In genomic region chr20:59349277-59349676, GRCh38 we compare ENCODE assay signal across 40 cellular contexts. TPM values are rescaled to one million over a fixed set of nuclear protein-coding genes. Genes with fewer than 3 reads are reported as not detected.
"Had no signal": no experiment of that assay in that cellular context is flagged by ENCODE, and none has a peak within 500 bp of the region (broad histone marks: within the 10 kb centered on the region; RNA-seq: fewer than 3 reads in every experiment).

No MANE protein-coding gene starts in this region.

- H3K4me3 Mint-ChIP-seq: activated CD4-positive, alpha-beta memory T cell treated with anti-CD3 and anti-CD28 coated beads, Interleukin-2, amount 10 ng/mL, durations not matched to agents 7 days and 5 days; activated CD4-positive, alpha-beta T cell treated with anti-CD3 and anti-CD28 coated beads for 36 hours; activated CD4-positive, alpha-beta T cell treated with anti-CD3 and anti-CD28 coated beads, Interleukin-2, amount 10 ng/mL, durations not matched to agents 7 days and 5 days; activated CD8-positive, alpha-beta memory T cell treated with anti-CD3 and anti-CD28 coated beads, Interleukin-2, amount 10 ng/mL, durations not matched to agents 7 days and 5 days; activated CD8-positive, alpha-beta T cell treated with anti-CD3 and anti-CD28 coated beads, Interleukin-2, amount 10 ng/mL, durations not matched to agents 7 days and 5 days; activated naive CD4-positive, alpha-beta T cell treated with anti-CD3 and anti-CD28 coated beads for 36 hours; activated naive CD8-positive, alpha-beta T cell treated with anti-CD3 and anti-CD28 coated beads for 36 hours; activated T-cell treated with anti-CD3 and anti-CD28 coated beads, Interleukin-2, amount 50 U/mL, for 4 hours; activated T-cell treated with anti-CD3 and anti-CD28 coated beads, Interleukin-2, amount 50 U/mL, for 72 hours; activated T-helper 1 cell treated with anti-CD3 and anti-CD28 coated beads, Interleukin-12 subunit alpha, Interleukin-12 subunit beta, Interleukin-2, Interleukin-4 antibody, amounts not matched to agents 30 ng/mL and 10 ng/mL and 1 ng/mL, durations not matched to agents 14 hours and 24 hours and 36 hours; activated T-helper 17 cell treated with anti-CD3 and anti-CD28 coated beads, Interleukin-2, amount 50 U/mL, for 72 hours; T-helper 1 cell treated with Interleukin-12 subunit alpha and Interleukin-12 subunit beta and Interleukin-4 antibody, amounts not matched to agents 30 μg/mL and 1 μg/mL, for 36 hours; T-helper 2 cell treated with Interferon-gamma antibody and Interleukin-4, amounts not matched to agents 5 μg/mL and 100 μg/mL, for 36 hours; WTC11 had no signal

- H3K36me3 Mint-ChIP-seq: activated CD8-positive, alpha-beta memory T cell treated with anti-CD3 and anti-CD28 coated beads, Interleukin-2, amount 10 ng/mL, durations not matched to agents 7 days and 5 days; activated naive CD4-positive, alpha-beta T cell treated with anti-CD3 and anti-CD28 coated beads, Interleukin-2, amount 50 U/mL, for 72 hours; activated naive CD8-positive, alpha-beta T cell treated with anti-CD3 and anti-CD28 coated beads for 36 hours; WTC11 had no signal

- H3K4me1 Mint-ChIP-seq: activated naive CD8-positive, alpha-beta T cell treated with anti-CD3 and anti-CD28 coated beads for 36 hours; activated T-helper 17 cell treated with anti-CD3 and anti-CD28 coated beads, Interleukin-2, amount 50 U/mL, for 72 hours; WTC11 had no signal

- H3K27ac ChIP-seq: adrenal gland, body of pancreas, brain microvascular endothelial cell, breast epithelium, WERI-Rb-1 had no signal

- ATAC-seq: activated CD4-positive, alpha-beta T cell treated with anti-CD3 and anti-CD28 coated beads for 36 hours; activated CD4-positive, CD25-positive, alpha-beta regulatory T cell treated with anti-CD3 and anti-CD28 coated beads, Interleukin-2, amount 50 U/mL, for 24 hours; activated CD8-positive, alpha-beta memory T cell treated with anti-CD3 and anti-CD28 coated beads, Interleukin-2, amount 10 ng/mL, durations not matched to agents 7 days and 5 days; activated CD8-positive, alpha-beta T cell treated with anti-CD3 and anti-CD28 coated beads, Interleukin-2, amount 10 ng/mL, durations not matched to agents 7 days and 5 days; activated naive CD4-positive, alpha-beta T cell treated with anti-CD3 and anti-CD28 coated beads, Interleukin-2, amount 50 U/mL, for 72 hours; activated T-cell treated with anti-CD3 and anti-CD28 coated beads, Interleukin-2, amount 50 U/mL, for 4 hours; activated T-cell treated with anti-CD3 and anti-CD28 coated beads, Interleukin-2, amount 50 U/mL, for 72 hours; activated T-helper 17 cell treated with anti-CD3 and anti-CD28 coated beads, Interleukin-2, amount 50 U/mL, for 72 hours; body of pancreas; WTC11 had no signal

- H3K9me3 Mint-ChIP-seq: activated CD4-positive, alpha-beta memory T cell treated with anti-CD3 and anti-CD28 coated beads, Interleukin-2, amount 10 ng/mL, durations not matched to agents 7 days and 5 days; activated CD4-positive, alpha-beta T cell treated with anti-CD3 and anti-CD28 coated beads, Interleukin-2, amount 10 ng/mL, durations not matched to agents 7 days and 5 days; activated naive CD4-positive, alpha-beta T cell treated with anti-CD3 and anti-CD28 coated beads for 36 hours; activated naive CD4-positive, alpha-beta T cell treated with anti-CD3 and anti-CD28 coated beads, Interleukin-2, amount 50 U/mL, for 72 hours; activated naive CD8-positive, alpha-beta T cell treated with anti-CD3 and anti-CD28 coated beads for 36 hours; activated T-cell treated with anti-CD3 and anti-CD28 coated beads, Interleukin-2, amount 50 U/mL, for 4 hours; activated T-helper 1 cell treated with anti-CD3 and anti-CD28 coated beads, Interleukin-12 subunit alpha, Interleukin-12 subunit beta, Interleukin-2, Interleukin-4 antibody, amounts not matched to agents 30 ng/mL and 10 ng/mL and 1 ng/mL, durations not matched to agents 14 hours and 24 hours and 36 hours; activated T-helper 17 cell treated with anti-CD3 and anti-CD28 coated beads, Interleukin-2, amount 50 U/mL, for 72 hours; T-helper 1 cell treated with Interleukin-12 subunit alpha and Interleukin-12 subunit beta and Interleukin-4 antibody, amounts not matched to agents 30 μg/mL and 1 μg/mL, for 36 hours; T-helper 2 cell treated with Interferon-gamma antibody and Interleukin-4, amounts not matched to agents 5 μg/mL and 100 μg/mL, for 36 hours; WTC11 had no signal

- H3K9me3 ChIP-seq: adrenal gland, body of pancreas, breast epithelium had no signal

- H3K4me1 ChIP-seq: adrenal gland, breast epithelium had no signal

- H3K27ac Mint-ChIP-seq: activated CD4-positive, alpha-beta memory T cell treated with anti-CD3 and anti-CD28 coated beads, Interleukin-2, amount 10 ng/mL, durations not matched to agents 7 days and 5 days; activated CD4-positive, alpha-beta T cell treated with anti-CD3 and anti-CD28 coated beads for 36 hours; activated CD4-positive, alpha-beta T cell treated with anti-CD3 and anti-CD28 coated beads, Interleukin-2, amount 10 ng/mL, durations not matched to agents 7 days and 5 days; activated CD8-positive, alpha-beta memory T cell treated with anti-CD3 and anti-CD28 coated beads, Interleukin-2, amount 10 ng/mL, durations not matched to agents 7 days and 5 days; activated CD8-positive, alpha-beta T cell treated with anti-CD3 and anti-CD28 coated beads, Interleukin-2, amount 10 ng/mL, durations not matched to agents 7 days and 5 days; activated naive CD4-positive, alpha-beta T cell treated with anti-CD3 and anti-CD28 coated beads for 36 hours; activated naive CD4-positive, alpha-beta T cell treated with anti-CD3 and anti-CD28 coated beads, Interleukin-2, amount 50 U/mL, for 72 hours; activated naive CD8-positive, alpha-beta T cell treated with anti-CD3 and anti-CD28 coated beads for 36 hours; activated T-cell treated with anti-CD3 and anti-CD28 coated beads, Interleukin-2, amount 50 U/mL, for 72 hours; activated T-helper 1 cell treated with anti-CD3 and anti-CD28 coated beads, Interleukin-12 subunit alpha, Interleukin-12 subunit beta, Interleukin-2, Interleukin-4 antibody, amounts not matched to agents 30 ng/mL and 10 ng/mL and 1 ng/mL, durations not matched to agents 14 hours and 24 hours and 36 hours; activated T-helper 17 cell treated with anti-CD3 and anti-CD28 coated beads, Interleukin-2, amount 50 U/mL, for 72 hours; T-helper 1 cell treated with Interleukin-12 subunit alpha and Interleukin-12 subunit beta and Interleukin-4 antibody, amounts not matched to agents 30 μg/mL and 1 μg/mL, for 36 hours; T-helper 2 cell treated with Interferon-gamma antibody and Interleukin-4, amounts not matched to agents 5 μg/mL and 100 μg/mL, for 36 hours; WTC11 had no signal

- FAIRE-seq: astrocyte had no signal

- H3K4me3 ChIP-seq: adrenal gland, body of pancreas, breast epithelium had no signal

- H3K27me3 ChIP-seq: adrenal gland, body of pancreas, brain microvascular endothelial cell, breast epithelium had no signal

- DNase-seq: activated CD4-positive, alpha-beta memory T cell treated with anti-CD3 and anti-CD28 coated beads, Interleukin-2, amount 10 ng/mL, durations not matched to agents 7 days and 5 days; activated CD4-positive, alpha-beta T cell treated with anti-CD3 and anti-CD28 coated beads for 1 hour; activated CD4-positive, alpha-beta T cell treated with anti-CD3 and anti-CD28 coated beads for 36 hours; activated CD4-positive, alpha-beta T cell treated with anti-CD3 and anti-CD28 coated beads for 48 hours; activated CD4-positive, alpha-beta T cell treated with anti-CD3 and anti-CD28 coated beads, Interleukin-2, amount 10 ng/mL, durations not matched to agents 7 days and 5 days; activated CD4-positive, alpha-beta T cell treated with anti-CD3 and anti-CD28 coated beads, Interleukin-2, amount 50 U/mL, for 48 hours; activated CD4-positive, CD25-positive, alpha-beta regulatory T cell; activated CD8-positive, alpha-beta memory T cell treated with anti-CD3 and anti-CD28 coated beads for 24 hours; activated CD8-positive, alpha-beta memory T cell treated with anti-CD3 and anti-CD28 coated beads, Interleukin-2, amount 10 ng/mL, durations not matched to agents 7 days and 5 days; activated CD8-positive, alpha-beta T cell treated with anti-CD3 and anti-CD28 coated beads, Interleukin-2, amount 10 ng/mL, durations not matched to agents 7 days and 5 days; activated effector memory CD4-positive, alpha-beta T cell treated with anti-CD3 and anti-CD28 coated beads, Interleukin-2, amount 50 U/mL, for 16 hours; activated gamma-delta T cell treated with Interleukin-2 at 50 U/mL for 16 hours; activated naive CD4-positive, alpha-beta T cell; activated naive CD4-positive, alpha-beta T cell treated with anti-CD3 and anti-CD28 coated beads for 36 hours; activated naive CD4-positive, alpha-beta T cell treated with anti-CD3 and anti-CD28 coated beads, Interleukin-2, amount 50 U/mL, for 16 hours; activated naive CD8-positive, alpha-beta T cell treated with anti-CD3 and anti-CD28 coated beads for 36 hours; activated T-cell treated with anti-CD3 and anti-CD28 coated beads for 4 hours; activated T-cell treated with anti-CD3 and anti-CD28 coated beads, Interleukin-2, amount 50 U/mL, for 1 hour; activated T-cell treated with anti-CD3 and anti-CD28 coated beads, Interleukin-2, amount 50 U/mL, for 4 hours; activated T-cell treated with anti-CD3 and anti-CD28 coated beads, Interleukin-2, amount 50 U/mL, for 72 hours; adrenal gland; amniotic stem cell; aorta; body of pancreas; brain microvascular endothelial cell; central memory CD4-positive, alpha-beta T cell; T-helper 1 cell; T-helper 2 cell; T-helper 9 cell; WERI-Rb-1 had no signal

- H3K36me3 ChIP-seq: adrenal gland, brain microvascular endothelial cell, breast epithelium, WERI-Rb-1 had no signal

RNA-seq across cellular contexts. Expression of gene EDN3, which starts 48.9 kb away (rescaled TPM):
- total RNA-seq: activated CD8-positive, alpha-beta memory T cell treated with anti-CD3 and anti-CD28 coated beads, Interleukin-2, amount 10 ng/mL, durations not matched to agents 7 days and 5 days; activated CD8-positive, alpha-beta T cell treated with anti-CD3 and anti-CD28 coated beads, Interleukin-2, amount 10 ng/mL, durations not matched to agents 7 days and 5 days; activated naive CD4-positive, alpha-beta T cell treated with anti-CD3 and anti-CD28 coated beads for 36 hours; activated naive CD8-positive, alpha-beta T cell treated with anti-CD3 and anti-CD28 coated beads for 36 hours; activated T-cell treated with anti-CD3 and anti-CD28 coated beads, Interleukin-2, amount 50 U/mL, for 4 hours; activated T-cell treated with anti-CD3 and anti-CD28 coated beads, Interleukin-2, amount 50 U/mL, for 72 hours; activated T-helper 1 cell treated with anti-CD3 and anti-CD28 coated beads, Interleukin-12 subunit alpha, Interleukin-12 subunit beta, Interleukin-2, Interleukin-4 antibody, amounts not matched to agents 30 ng/mL and 10 ng/mL and 1 ng/mL, durations not matched to agents 14 hours and 24 hours and 36 hours; aorta; astrocyte; cardiac septum had no signal
